In the genomic region with DNA sequence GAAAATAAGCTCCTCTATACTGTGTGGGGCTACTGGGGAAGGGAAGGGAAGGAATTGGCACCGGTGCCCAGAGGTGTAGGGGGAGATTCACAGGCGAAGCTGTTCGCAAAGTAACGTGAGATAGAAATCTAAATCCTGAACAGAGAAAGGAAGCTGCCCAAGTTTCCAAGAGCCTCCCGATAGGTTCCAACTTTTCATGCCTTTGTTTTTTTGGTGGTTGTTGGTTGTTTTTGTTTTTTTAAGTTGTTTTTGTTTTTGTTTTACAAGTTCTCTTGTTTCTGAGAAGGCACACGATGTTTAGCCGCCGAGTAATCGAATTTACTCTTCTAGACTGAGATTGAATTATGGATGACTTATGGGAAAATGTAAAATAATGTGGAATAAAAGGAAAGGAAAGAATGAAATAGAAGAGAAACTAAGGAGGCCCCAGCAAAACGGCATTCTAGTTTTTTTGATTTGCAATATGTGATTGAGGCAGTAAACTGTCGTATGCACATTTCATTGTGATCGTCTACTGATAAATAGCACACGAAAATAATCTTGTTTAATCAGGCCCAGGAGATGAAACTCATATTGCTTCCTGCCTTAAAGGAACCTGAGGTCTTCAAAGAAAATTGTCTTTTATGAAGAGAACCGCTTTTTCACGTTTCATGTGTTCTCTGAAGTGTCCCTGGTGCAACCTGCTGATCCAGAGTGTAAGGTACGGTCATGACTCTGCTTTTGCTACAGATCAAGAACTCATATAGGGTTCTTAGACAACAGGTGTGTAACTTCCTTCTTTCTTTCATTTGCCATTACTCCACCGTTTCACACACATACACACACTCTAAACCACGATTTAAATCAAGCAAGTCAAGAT, we compare ENCODE assay signal across 8 cellular contexts. TPM values are rescaled to one million over a fixed set of nuclear protein-coding genes. Genes with fewer than 3 reads are reported as not detected.
DNase-seq lines count a peak whose midpoint lies in the region; ATAC-seq and TF ChIP-seq lines count a peak whose summit lies in the region.

No MANE protein-coding gene starts in this region.

- no peak overlapping the region for H3K9ac ChIP-seq in Karpas-422 (ENCODE audit: low read length)

- no peaks in the 10 kb centered on the region for H3K9me3 ChIP-seq in esophagus (ENCODE audit: control insufficient read depth in 2 of 2, insufficient read depth in 1 of 2, low read depth in 1 of 2, low read length in 1 of 2)
- H3K9me3 ChIP-seq in Karpas-422 (ENCODE audit: low read length), result no peaks in the 10 kb centered on the region

- no peaks in the 10 kb centered on the region for H3K9me2 ChIP-seq in Karpas-422 (replicated peaks; ENCODE audit: insufficient read depth, low read length)

- no peaks in the 10 kb centered on the region for H4K20me1 ChIP-seq in Karpas-422 (ENCODE audit: insufficient read depth, low read depth, low read length)

- no peak overlapping the region for H3K4me2 ChIP-seq in Karpas-422 (ENCODE audit: low read depth, low read length, poor library complexity, severe bottlenecking)

- no peak for TF ChIP-seq CTCF in omental fat pad (IDR thresholded peaks at IDR 0.05)

- H2AFZ ChIP-seq in Karpas-422 (ENCODE audit: low read length), result no peak overlapping the region

- H3K4me3 ChIP-seq in esophagus (ENCODE audit: low read depth in 1 of 2, low read length in 2 of 2) (peak overlapping the region; percentile 89 to 92), Karpas-422 (ENCODE audit: low read length) (no peak overlapping the region)

- H3K79me2 ChIP-seq in Karpas-422 (ENCODE audit: low read length), result no peaks in the 10 kb centered on the region

- H3K4me1 ChIP-seq in esophagus (ENCODE audit: control insufficient read depth in 2 of 2, insufficient read depth in 2 of 2, low read length in 1 of 2) (no peaks in the 10 kb centered on the region), Karpas-422 (ENCODE audit: low read length) (peaks cover 7% of the 10 kb centered on the region; the same call in 1 of the 2 replicates)

- DNase-seq in SHP77 treated with DMSO at 0.1 percent for 48 hours (lab: John Stamatoyannopoulos, UW) (peak; percentile 23), SHP77 (lab: John Stamatoyannopoulos, UW) (no peak), SK-MEL-5 (ENCODE audit: low read depth, low spot score) (peak; percentile 53), omental fat pad (ENCODE audit: low spot score) (no peak), Karpas-422 (no peak), NCI-H2107 (lab: John Stamatoyannopoulos, UW) (no peak)
- DNase-seq in activated CD4-positive, alpha-beta T cell treated with anti-CD3 and anti-CD28 coated beads for 48 hours, result no peak

- ATAC-seq in omental fat pad (ENCODE audit: low FRiP score), result peak; percentile 45

- H3K27ac ChIP-seq in esophagus (ENCODE audit: low read depth in 2 of 2, low read length in 1 of 2) (peak overlapping the region; percentile 95 to 97), Karpas-422 (ENCODE audit: low read length) (no peak overlapping the region)

- no peaks in the 10 kb centered on the region for H3K27me3 ChIP-seq in esophagus (ENCODE audit: control insufficient read depth in 1 of 2, insufficient read depth in 2 of 2, low read length in 2 of 2)
- no peaks in the 10 kb centered on the region for H3K27me3 ChIP-seq in Karpas-422 (ENCODE audit: low read length)

- H3K36me3 ChIP-seq in esophagus (ENCODE audit: control insufficient read depth in 2 of 2, insufficient read depth in 2 of 2, low read length in 1 of 2), result no peaks in the 10 kb centered on the region
- H3K36me3 ChIP-seq in Karpas-422 (ENCODE audit: insufficient read depth, low read length), result no peaks in the 10 kb centered on the region

- 21 to 29% methylated on average over 18 of the region's 18 CpGs for WGBS in esophagus, 2 donors

- in situ Hi-C loops in SK-MEL-5 (cut with HindIII; ENCODE audit: low pct_unique_long_range_greater_than_20kb, low sequenced_read_pairs), result no loop called here

RNA-seq across cellular contexts. Expression of gene GNAQ, which starts 1.2 kb away (rescaled TPM):
- 27.1 and 29.8 TPM in 2 replicates for total RNA-seq in SK-MEL-5 (2014; rRNA removed; shearing (Covaris generic))
- 22.1 and 28.4 TPM in 2 replicates for polyA plus RNA-seq in SK-MEL-5 (2015; cell fraction: cytosol; rRNA removed)
- polyA plus RNA-seq in SK-MEL-5 (2015; cell fraction: nucleus; rRNA removed), result 20.0 and 20.1 TPM in 2 replicates
- 10 to 100 TPM; 11.3 to 12.8 TPM for polyA plus RNA-seq in esophagus
- total RNA-seq in omental fat pad, result 10 to 100 TPM; 40.8 to 54.7 (median 53.8) TPM
- total RNA-seq in Karpas-422 (2014; rRNA removed; shearing (Covaris generic); ENCODE audit: low replicate concordance), result not detected in 2 replicates

Comparison
In these comparisons a context has a peak if more than half of its experiments do, and no peak if none do; other contexts are left out.
1. DNase-seq: peak in SHP77 treated with DMSO at 0.1 percent for 48 hours (single experiment) and SK-MEL-5 (single experiment); none in SHP77 (0 of 2), omental fat pad (single experiment), Karpas-422 (single experiment), activated CD4-positive, alpha-beta T cell treated with anti-CD3 and anti-CD28 coated beads for 48 hours (single experiment) and NCI-H2107 (single experiment).
2. RNA of gene GNAQ, which starts 1.2 kb away (total RNA-seq): 40.8 to 54.7 TPM in omental fat pad and 27.1 to 29.8 TPM in SK-MEL-5; not detected in Karpas-422; every median in the first group is over 10 times any median in the second.